In the genomic region with DNA sequence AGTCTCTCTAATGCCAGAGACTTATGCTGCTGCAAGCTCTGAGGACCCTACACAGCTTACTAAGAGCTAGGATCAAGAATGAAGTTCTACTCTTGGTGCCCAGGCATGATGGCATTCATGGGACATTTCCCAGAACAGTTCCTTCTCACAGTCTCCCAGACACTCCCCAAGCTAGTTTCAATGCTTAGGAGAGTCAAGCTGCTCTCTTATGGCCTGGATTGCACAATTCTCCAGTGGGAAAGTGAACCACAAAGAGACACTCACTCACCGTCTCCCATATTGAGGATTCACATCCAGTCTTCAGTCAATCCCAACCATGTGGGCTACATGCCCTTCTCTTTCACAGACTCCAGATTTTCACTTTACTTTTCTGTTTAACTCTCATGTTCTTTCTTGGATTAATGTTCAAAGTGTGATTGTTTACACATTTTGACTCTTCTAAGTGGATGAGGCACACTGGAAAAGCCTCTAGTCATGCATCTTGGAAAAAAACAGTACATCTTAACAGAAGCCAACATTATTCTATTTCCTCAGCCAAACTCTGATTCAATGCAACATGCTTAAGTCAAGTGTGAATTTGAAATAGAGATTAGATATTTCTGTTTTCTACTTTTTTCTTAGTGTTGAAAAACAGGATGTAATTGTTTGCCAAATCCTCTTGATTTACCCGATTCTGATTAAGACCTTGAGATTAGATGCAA, we compare ENCODE assay signal across 14 cellular contexts.
"Had no signal": no experiment of that assay in that cellular context is flagged by ENCODE, and none has a peak within 500 bp of the region (broad histone marks: within the 10 kb centered on the region; RNA-seq: fewer than 3 reads in every experiment).

No MANE protein-coding gene starts in this region.

- H3K27me3 ChIP-seq: ascending aorta, breast epithelium, ovary, transverse colon had no signal

- H3K36me3 ChIP-seq: ascending aorta, breast epithelium, ovary, transverse colon had no signal

- H3K27ac Mint-ChIP-seq: activated naive CD8-positive, alpha-beta T cell treated with anti-CD3 and anti-CD28 coated beads, Interleukin-2, amount 10 ng/mL, durations not matched to agents 7 days and 5 days had no signal

- DNase-seq: activated CD4-positive, CD25-positive, alpha-beta regulatory T cell treated with anti-CD3 and anti-CD28 coated beads, Interleukin-2, amount 50 U/mL, for 72 hours; activated naive CD4-positive, alpha-beta T cell; activated naive CD8-positive, alpha-beta T cell treated with anti-CD3 and anti-CD28 coated beads, Interleukin-2, amount 10 ng/mL, durations not matched to agents 7 days and 5 days; foreskin melanocyte; head of caudate nucleus; left colon; ovary; small intestine; stimulated activated naive CD8-positive, alpha-beta T cell treated with anti-CD3 and anti-CD28 coated beads, Interleukin-15, Interleukin-2, amounts not matched to agents 100 U/mL and 50 U/mL, for 24 hours; T1000; transverse colon had no signal

- H3K4me3 ChIP-seq: ascending aorta, breast epithelium, ovary, SK-N-MC, transverse colon had no signal

- H3K4me3 Mint-ChIP-seq: activated naive CD8-positive, alpha-beta T cell treated with anti-CD3 and anti-CD28 coated beads, Interleukin-2, amount 10 ng/mL, durations not matched to agents 7 days and 5 days had no signal

- H3K27me3 Mint-ChIP-seq: activated naive CD8-positive, alpha-beta T cell treated with anti-CD3 and anti-CD28 coated beads, Interleukin-2, amount 10 ng/mL, durations not matched to agents 7 days and 5 days had no signal

- H3K27ac ChIP-seq: ascending aorta, breast epithelium, ovary, SK-N-MC, transverse colon had no signal

- H3K4me1 ChIP-seq: ascending aorta, breast epithelium, transverse colon had no signal

- H3K4me1 Mint-ChIP-seq: activated naive CD8-positive, alpha-beta T cell treated with anti-CD3 and anti-CD28 coated beads, Interleukin-2, amount 10 ng/mL, durations not matched to agents 7 days and 5 days had no signal

- H3K36me3 Mint-ChIP-seq: activated naive CD8-positive, alpha-beta T cell treated with anti-CD3 and anti-CD28 coated beads, Interleukin-2, amount 10 ng/mL, durations not matched to agents 7 days and 5 days had no signal

- ATAC-seq: left colon; stimulated activated naive CD8-positive, alpha-beta T cell treated with anti-CD3 and anti-CD28 coated beads, Interleukin-15, Interleukin-2, amounts not matched to agents 100 U/mL and 50 U/mL, for 24 hours had no signal

- H3K9me3 ChIP-seq: ascending aorta, breast epithelium, ovary, transverse colon had no signal
